8 cellular contexts compared by ENCODE assay signal in genomic region chr15:68821190-68821897, GRCh38. TPM values are rescaled to one million over a fixed set of nuclear protein-coding genes. Genes with fewer than 3 reads are reported as not detected.
DNase-seq lines count a peak whose midpoint lies in the region; ATAC-seq, FAIRE-seq and TF ChIP-seq lines count a peak whose summit lies in the region.

No MANE protein-coding gene starts in this region.

- H3K4me1 Mint-ChIP-seq in CD4-positive, alpha-beta memory T cell, result peaks cover 13 to 29% (median 16%) of the 10 kb centered on the region in 4 donors
- H3K4me1 Mint-ChIP-seq in immature natural killer cell, result peaks cover 18 to 31% of the 10 kb centered on the region in 2 donors
- peaks cover 20 to 24% of the 10 kb centered on the region in 2 donors for H3K4me1 Mint-ChIP-seq in stimulated activated naive B cell treated with anti-CD40 and anti-IgM and Interleukin-4, amounts not matched to agents 10 μg/mL and 1 μg/mL and 100 μg/mL, for 72 hours

- peak; percentile 15 for ATAC-seq in GM21390 (IDR thresholded peaks at IDR 0.05; ENCODE audit: unreplicated experiment)
- ATAC-seq in stimulated activated naive B cell treated with anti-CD40 and anti-IgM and Interleukin-4, amounts not matched to agents 10 μg/mL and 1 μg/mL and 100 μg/mL, for 72 hours (replicated peaks), result peak in 1 of 2 donors; percentile 1

- peaks cover 0 to 2% (median 0%) of the 10 kb centered on the region in 8 donors for H3K9me3 Mint-ChIP-seq in CD4-positive, alpha-beta memory T cell
- H3K9me3 Mint-ChIP-seq in immature natural killer cell, result peaks cover 0 to 2% (median 0%) of the 10 kb centered on the region in 6 donors
- no peaks in the 10 kb centered on the region for H3K9me3 Mint-ChIP-seq in stimulated activated naive B cell treated with anti-CD40 and anti-IgM and Interleukin-4, amounts not matched to agents 10 μg/mL and 1 μg/mL and 100 μg/mL, for 72 hours

- H3K4me3 ChIP-seq in CD4-positive, alpha-beta memory T cell (ENCODE audit: low read length in 2 of 2), result peak overlapping the region; percentile 77 to 81
- peak overlapping the region; percentile 100 for H3K4me3 ChIP-seq in HUES64 (ENCODE audit: low read length)
- peak overlapping the region; percentile 33 to 97 (median 87) for H3K4me3 ChIP-seq in adrenal gland

- TF ChIP-seq POLR2A in adrenal gland (IDR thresholded peaks at IDR 0.05), result peak in 1 of 2 donors; percentile 17

- H3K27me3 Mint-ChIP-seq in CD4-positive, alpha-beta memory T cell, result no peaks in the 10 kb centered on the region
- peaks cover 18 to 30% (median 21%) of the 10 kb centered on the region in 3 donors for H3K27me3 Mint-ChIP-seq in immature natural killer cell (ENCODE audit: low read depth in 3 of 3)
- no peaks in the 10 kb centered on the region for H3K27me3 Mint-ChIP-seq in stimulated activated naive B cell treated with anti-CD40 and anti-IgM and Interleukin-4, amounts not matched to agents 10 μg/mL and 1 μg/mL and 100 μg/mL, for 72 hours

- 1% methylated on average over 63 of the region's 63 CpGs for WGBS in HUES64
- whole genome bisulfite sequencing in adrenal gland, 4 donors, result 1 to 2% (median 1%) methylated on average over 11 to 63 of the region's 63 CpGs

- intact Hi-C loops in CD4-positive, alpha-beta memory T cell (cut with micrococcal nuclease), result loop anchor here (5.0 to 10.0 kb wide), 2 partner anchors 593 to 646 kb away; partner anchors contain the start of gene KIF23
- intact Hi-C loops in adrenal gland (cut with DNase I), result no loop called here

- peak overlapping the region; percentile 91 for H3K27ac ChIP-seq in CD4-positive, alpha-beta memory T cell (ENCODE audit: low read depth, low read length)
- H3K27ac ChIP-seq in HUES64 (ENCODE audit: low read depth, low read length), result no peak overlapping the region; the same call in 1 of the 2 replicates
- peak overlapping the region in 3 of 5 donors; percentile 57 to 99 (median 97) for H3K27ac ChIP-seq in adrenal gland

- peak in 3 of 5 donors; percentile 7 to 18 (median 11) for DNase-seq in CD4-positive, alpha-beta memory T cell
- DNase-seq in adrenal gland (no peak), immature natural killer cell (peak in 1 of 3 donors; percentile 7), iPS-NIHi11 (ENCODE audit: low spot score) (no peak), urothelium cell line (ENCODE audit: low spot score) (no peak)
- DNase-seq in stimulated activated naive B cell treated with anti-CD40 and anti-IgM and Interleukin-4, amounts not matched to agents 10 μg/mL and 1 μg/mL and 100 μg/mL, for 72 hours, result no peak

- 0 out of 2 replicates have a peak overlapping the region, but pooled peaks have one; percentile 7 for H3K9ac ChIP-seq in HUES64 (ENCODE audit: low read depth, low read length)

- H3K4me1 ChIP-seq in CD4-positive, alpha-beta memory T cell (ENCODE audit: insufficient read depth, low read length), result peaks cover 20% of the 10 kb centered on the region
- H3K4me1 ChIP-seq in HUES64 (ENCODE audit: insufficient read depth, low read length), result peaks cover 32% of the 10 kb centered on the region
- peaks cover 6 to 22% of the 10 kb centered on the region in 2 donors for H3K4me1 ChIP-seq in adrenal gland (replicated peaks in 1 of 2)

- peaks cover 0 to 25% of the 10 kb centered on the region in 2 donors for H3K36me3 Mint-ChIP-seq in CD4-positive, alpha-beta memory T cell
- no peaks in the 10 kb centered on the region for H3K36me3 Mint-ChIP-seq in immature natural killer cell
- H3K36me3 Mint-ChIP-seq in stimulated activated naive B cell treated with anti-CD40 and anti-IgM and Interleukin-4, amounts not matched to agents 10 μg/mL and 1 μg/mL and 100 μg/mL, for 72 hours, result peaks cover 5 to 20% of the 10 kb centered on the region in 2 donors

- TF ChIP-seq CTCF in adrenal gland (IDR thresholded peaks at IDR 0.05), result no peak

- H3K4me3 Mint-ChIP-seq in CD4-positive, alpha-beta memory T cell, result peak overlapping the region; percentile 93 to 100 (median 97)
- H3K4me3 Mint-ChIP-seq in immature natural killer cell, result peak overlapping the region; percentile 94 to 100 (median 96)
- peak overlapping the region; percentile 89 to 97 for H3K4me3 Mint-ChIP-seq in stimulated activated naive B cell treated with anti-CD40 and anti-IgM and Interleukin-4, amounts not matched to agents 10 μg/mL and 1 μg/mL and 100 μg/mL, for 72 hours

- H3K9me3 ChIP-seq in CD4-positive, alpha-beta memory T cell (ENCODE audit: control insufficient read depth in 1 of 2, low read length in 2 of 2), result no peaks in the 10 kb centered on the region
- H3K9me3 ChIP-seq in HUES64 (ENCODE audit: insufficient read depth, low read depth, low read length) (no peaks in the 10 kb centered on the region), adrenal gland (replicated peaks in 1 of 3) (no peaks in the 10 kb centered on the region)

- no peaks in the 10 kb centered on the region for H3K36me3 ChIP-seq in CD4-positive, alpha-beta memory T cell (ENCODE audit: insufficient read depth, low read length)
- H3K36me3 ChIP-seq in HUES64 (ENCODE audit: insufficient read depth, low read length) (no peaks in the 10 kb centered on the region), adrenal gland (replicated peaks in 1 of 2) (no peaks in the 10 kb centered on the region)

- H3K27me3 ChIP-seq in CD4-positive, alpha-beta memory T cell (ENCODE audit: insufficient read depth, low read length), result no peaks in the 10 kb centered on the region
- peaks cover 45% of the 10 kb centered on the region for H3K27me3 ChIP-seq in HUES64 (ENCODE audit: insufficient read depth, low read length)
- no peaks in the 10 kb centered on the region for H3K27me3 ChIP-seq in adrenal gland

- CTCF ChIA-PET in CD4-positive, alpha-beta memory T cell (lab: Charles Lee; ENCODE audit: partially characterized antibody), result interaction anchor here (1.8 kb wide), 1 partner anchor 37 kb away, joined by 5 read pairs; no protein-coding TSS in a partner anchor

- H3K27ac Mint-ChIP-seq in CD4-positive, alpha-beta memory T cell, result peak overlapping the region; percentile 43 to 98 (median 87)
- H3K27ac Mint-ChIP-seq in immature natural killer cell, result peak overlapping the region; percentile 69 to 98 (median 88)
- peak overlapping the region; percentile 99 for H3K27ac Mint-ChIP-seq in stimulated activated naive B cell treated with anti-CD40 and anti-IgM and Interleukin-4, amounts not matched to agents 10 μg/mL and 1 μg/mL and 100 μg/mL, for 72 hours

- FAIRE-seq in urothelium cell line (lab: Jason Lieb, UNC), result no peak

- POLR2A ChIA-PET in CD4-positive, alpha-beta memory T cell (lab: Charles Lee; ENCODE audit: partially characterized antibody), result interaction anchor here (0.9 to 6.4 kb wide), 5 partner anchors 13 to 285 kb away, joined by 3 to 92 read pairs (median 3); no protein-coding TSS in a partner anchor

RNA-seq across cellular contexts. Expression of gene ANP32A, which starts 0.6 kb away (rescaled TPM):
- 100 to 1,000 TPM; 134 TPM for total RNA-seq in CD4-positive, alpha-beta memory T cell
- polyA plus RNA-seq in CD4-positive, alpha-beta memory T cell, result 10 to 100 TPM; 52.7 to 64.5 TPM
- polyA plus RNA-seq in HUES64 (2013, experiment 1 of 2), result 281 TPM
- polyA plus RNA-seq in HUES64 (2013, experiment 2 of 2), result 272 TPM
- total RNA-seq in adrenal gland, result 10 to 100 TPM; 45.5 to 92.5 (median 76.8) TPM
- 100 to 1,000 TPM in 1 of 3 donors, 10 to 100 TPM in 2; 44.5 to 170 (median 97.3) TPM for polyA plus RNA-seq in adrenal gland
- polyA plus RNA-seq in immature natural killer cell, result 100 to 1,000 TPM in 1 of 3 donors, 10 to 100 TPM in 2; 76.3 to 147 (median 85.2) TPM

Comparison
In these comparisons a context has a peak if more than half of its experiments do, and no peak if none do; other contexts are left out.
1. DNase-seq: peak in CD4-positive, alpha-beta memory T cell (3 of 5); none in adrenal gland (0 of 7), stimulated activated naive B cell treated with anti-CD40 and anti-IgM and Interleukin-4, amounts not matched to agents 10 μg/mL and 1 μg/mL and 100 μg/mL, for 72 hours (single experiment), iPS-NIHi11 (single experiment) and urothelium cell line (single experiment).
2. Peak in every context shown above with its lines, with median percentiles within 50 percentile points of each other: H3K4me3 ChIP-seq, H3K27ac Mint-ChIP-seq and H3K4me3 Mint-ChIP-seq.